Comparison of ENCODE assay signal across 8 cellular contexts in the genomic region with DNA sequence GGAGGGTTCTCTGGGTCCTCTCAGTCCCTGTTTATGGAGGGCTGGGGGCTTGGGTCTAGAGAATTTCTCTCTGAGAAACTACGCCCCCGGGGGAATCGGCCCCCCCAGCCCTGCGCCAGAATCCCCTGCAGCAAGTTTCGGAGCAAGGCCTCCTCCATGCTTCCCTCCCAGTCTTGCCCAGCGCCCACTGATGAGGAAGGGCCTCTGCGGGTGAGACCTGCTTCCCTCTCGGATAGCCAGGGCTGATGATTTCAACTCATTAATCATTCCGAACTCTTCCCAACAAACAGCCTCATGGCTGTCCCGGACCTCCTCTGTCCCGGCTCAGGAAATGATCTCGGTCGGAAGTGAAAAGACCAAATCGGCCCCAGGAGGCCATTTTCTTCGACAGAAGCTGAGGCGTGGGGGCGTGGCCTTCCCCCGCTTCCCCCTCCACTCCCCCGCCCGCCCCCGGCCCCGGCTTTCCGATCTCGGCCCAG. TPM values are rescaled to one million over a fixed set of nuclear protein-coding genes. Genes with fewer than 3 reads are reported as not detected.
DNase-seq lines count a peak whose midpoint lies in the region; ATAC-seq and TF ChIP-seq lines count a peak whose summit lies in the region.

No MANE protein-coding gene starts in this region.

- peaks cover 23% of the 10 kb centered on the region for H3F3A ChIP-seq in smooth muscle cell (ENCODE audit: low read depth)

- H3K4me3 ChIP-seq in astrocyte of the cerebellum (ENCODE audit: low read depth, low read length) (peak overlapping the region; percentile 78), iPS-15b (ENCODE audit: low read depth, low read length) (peak overlapping the region; percentile 68), smooth muscle cell (peak overlapping the region; percentile 62)

- H3K4me1 ChIP-seq in iPS-15b (ENCODE audit: control insufficient read depth, insufficient read depth, low read length) = peaks cover 3% of the 10 kb centered on the region
- peaks cover 19% of the 10 kb centered on the region for H3K4me1 ChIP-seq in smooth muscle cell (ENCODE audit: low read depth)

- H3K4me2 ChIP-seq in smooth muscle cell = peak overlapping the region; percentile 80

- in situ Hi-C loops in astrocyte of the cerebellum (cut with HindIII; ENCODE audit: low sequenced_read_pairs) = no loop called here

- H3K36me3 ChIP-seq in iPS-15b (ENCODE audit: control insufficient read depth, insufficient read depth, low read length) = no peaks in the 10 kb centered on the region
- no peaks in the 10 kb centered on the region for H3K36me3 ChIP-seq in smooth muscle cell (ENCODE audit: low read depth)

- H3K9ac ChIP-seq in iPS-15b (ENCODE audit: low read depth, low read length) = peak overlapping the region; percentile 97
- H3K9ac ChIP-seq in smooth muscle cell (ENCODE audit: low read depth) = peak overlapping the region; percentile 98

- 10% methylated on average over 22 of the region's 24 CpGs for WGBS in smooth muscle cell (ENCODE audit: low lambda C conversion rate)

- no peaks in the 10 kb centered on the region for H3K9me3 ChIP-seq in iPS-15b (ENCODE audit: control insufficient read depth, insufficient read depth, low read length)
- no peaks in the 10 kb centered on the region for H3K9me3 ChIP-seq in smooth muscle cell (replicated peaks; ENCODE audit: low read depth)

- peak overlapping the region; percentile 97 for H3K27ac ChIP-seq in smooth muscle cell (ENCODE audit: low read depth)

- no peaks in the 10 kb centered on the region for H3K27me3 ChIP-seq in iPS-15b (ENCODE audit: control insufficient read depth, insufficient read depth, low read length)
- H3K27me3 ChIP-seq in smooth muscle cell (ENCODE audit: low read depth) = no peaks in the 10 kb centered on the region

- TF ChIP-seq CTCF in astrocyte of the cerebellum (IDR thresholded peaks at IDR 0.05; ENCODE audit: low read depth, low read length, missing control alignments) = no peak
- no peak for TF ChIP-seq CTCF in smooth muscle cell (IDR thresholded peaks at IDR 0.05; ENCODE audit: borderline replicate concordance, insufficient read depth, poor library complexity, severe bottlenecking)

- H2AFZ ChIP-seq in smooth muscle cell (ENCODE audit: low read depth) = peak overlapping the region; percentile 54

- peak; percentile 87 for DNase-seq in DMS79 treated with DMSO at 0.1 percent for 48 hours (lab: John Stamatoyannopoulos, UW)
- DNase-seq in HCEC 1CT = peak; percentile 67
- peak; percentile 80 to 85 for DNase-seq in NOMO-1 (lab: John Stamatoyannopoulos, UW; ENCODE audit: unreplicated experiment in 2 of 2)
- DNase-seq in astrocyte of the cerebellum (ENCODE audit: low read depth) = no peak
- DNase-seq in smooth muscle cell (lab: John Stamatoyannopoulos, UW; ENCODE audit: unreplicated experiment) = no peak
- no peak for DNase-seq in activated effector memory CD4-positive, alpha-beta T cell treated with anti-CD3 and anti-CD28 coated beads, Interleukin-2, amount 50 U/mL, for 16 hours

- peaks cover 25% of the 10 kb centered on the region for H3K79me2 ChIP-seq in smooth muscle cell (ENCODE audit: low read depth)

- H4K20me1 ChIP-seq in smooth muscle cell (ENCODE audit: low read depth) = peaks cover 34% of the 10 kb centered on the region

- no peak for ATAC-seq in GM21737 (IDR thresholded peaks at IDR 0.05; ENCODE audit: unreplicated experiment)

RNA-seq across cellular contexts. Expression of a gene that starts 1.1 kb away (rescaled TPM):
- 9.3 and 13.7 TPM in 2 replicates for total RNA-seq in smooth muscle cell
- 9.4 TPM in 2 replicates for polyA plus RNA-seq in smooth muscle cell

RNA-seq across cellular contexts. Expression of a gene that starts 11.7 kb away (rescaled TPM):
- 0.49 and 4.6 TPM in 2 replicates for total RNA-seq in smooth muscle cell
- polyA plus RNA-seq in smooth muscle cell = 5.0 and 5.9 TPM in 2 replicates

RNA-seq across cellular contexts. Expression of a gene that starts 14.5 kb away (rescaled TPM):
- total RNA-seq in smooth muscle cell = 3.4 TPM in 2 replicates
- 6.1 and 6.8 TPM in 2 replicates for polyA plus RNA-seq in smooth muscle cell

RNA-seq across cellular contexts. Expression of a gene that starts 14.8 kb away (rescaled TPM):
- total RNA-seq in smooth muscle cell = 24.0 and 43.3 TPM in 2 replicates
- 33.4 and 33.7 TPM in 2 replicates for polyA plus RNA-seq in smooth muscle cell

Comparison
In these comparisons a context has a peak if more than half of its experiments do, and no peak if none do; other contexts are left out.
1. DNase-seq: peak in DMS79 treated with DMSO at 0.1 percent for 48 hours (single experiment), HCEC 1CT (single experiment) and NOMO-1 (2 of 2); none in astrocyte of the cerebellum (single experiment), smooth muscle cell (single experiment) and activated effector memory CD4-positive, alpha-beta T cell treated with anti-CD3 and anti-CD28 coated beads, Interleukin-2, amount 50 U/mL, for 16 hours (single experiment).
2. Peak in every context shown above with its lines, with median percentiles within 50 percentile points of each other: H3K4me3 ChIP-seq.